ENCODE assay signal across 1 cellular context in the genomic region with DNA sequence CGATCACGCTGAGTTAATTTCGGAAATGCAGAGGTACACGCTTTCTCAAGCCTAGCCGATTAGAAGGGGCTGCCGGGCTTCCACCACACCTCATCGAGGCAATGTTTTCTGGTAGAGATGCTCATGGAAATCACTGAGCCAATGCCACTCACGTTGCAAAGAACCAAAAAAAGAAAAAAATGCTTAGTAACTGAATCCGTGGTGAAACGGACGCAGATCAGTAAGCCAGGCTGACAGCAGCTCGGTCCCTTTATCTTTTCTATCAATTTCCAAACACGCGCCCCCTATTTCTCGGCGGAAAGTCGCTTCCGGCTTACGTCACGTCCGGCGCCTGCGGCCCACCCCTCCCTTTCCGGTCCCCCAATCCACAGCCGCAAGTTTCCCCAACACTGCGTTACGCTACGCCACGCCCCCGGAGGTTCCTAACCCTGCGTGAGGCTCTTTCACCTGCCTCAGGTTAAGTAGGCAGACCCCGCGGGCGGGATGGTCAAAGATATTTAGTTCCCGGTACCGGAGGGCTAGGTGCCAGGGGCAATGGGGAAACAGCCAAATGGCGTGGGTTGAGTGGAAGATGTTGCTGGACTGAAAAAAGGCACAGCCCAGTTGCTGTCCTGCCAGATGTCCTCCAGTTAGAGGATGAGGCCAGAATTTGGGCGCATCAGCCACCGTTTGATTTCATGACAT.
A peak's percentile ranks its signal among the peaks of the same experiment; 100 is the strongest.
TF ChIP-seq lines count a peak whose summit lies in the region.

A gene with protein sequence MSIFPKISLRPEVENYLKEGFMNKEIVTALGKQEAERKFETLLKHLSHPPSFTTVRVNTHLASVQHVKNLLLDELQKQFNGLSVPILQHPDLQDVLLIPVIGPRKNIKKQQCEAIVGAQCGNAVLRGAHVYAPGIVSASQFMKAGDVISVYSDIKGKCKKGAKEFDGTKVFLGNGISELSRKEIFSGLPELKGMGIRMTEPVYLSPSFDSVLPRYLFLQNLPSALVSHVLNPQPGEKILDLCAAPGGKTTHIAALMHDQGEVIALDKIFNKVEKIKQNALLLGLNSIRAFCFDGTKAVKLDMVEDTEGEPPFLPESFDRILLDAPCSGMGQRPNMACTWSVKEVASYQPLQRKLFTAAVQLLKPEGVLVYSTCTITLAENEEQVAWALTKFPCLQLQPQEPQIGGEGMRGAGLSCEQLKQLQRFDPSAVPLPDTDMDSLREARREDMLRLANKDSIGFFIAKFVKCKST (minus strand): TSS at position 264 of the 684 bp plus-strand sequence. CDS start 384 bp downstream, outside the sequence.

TF ChIP-seq in K562, 482 proteins besides CTCF, POLR2A, EP300 and RAD21 (continued from another document and continues in another):
- TF ChIP-seq, protein P1, sequence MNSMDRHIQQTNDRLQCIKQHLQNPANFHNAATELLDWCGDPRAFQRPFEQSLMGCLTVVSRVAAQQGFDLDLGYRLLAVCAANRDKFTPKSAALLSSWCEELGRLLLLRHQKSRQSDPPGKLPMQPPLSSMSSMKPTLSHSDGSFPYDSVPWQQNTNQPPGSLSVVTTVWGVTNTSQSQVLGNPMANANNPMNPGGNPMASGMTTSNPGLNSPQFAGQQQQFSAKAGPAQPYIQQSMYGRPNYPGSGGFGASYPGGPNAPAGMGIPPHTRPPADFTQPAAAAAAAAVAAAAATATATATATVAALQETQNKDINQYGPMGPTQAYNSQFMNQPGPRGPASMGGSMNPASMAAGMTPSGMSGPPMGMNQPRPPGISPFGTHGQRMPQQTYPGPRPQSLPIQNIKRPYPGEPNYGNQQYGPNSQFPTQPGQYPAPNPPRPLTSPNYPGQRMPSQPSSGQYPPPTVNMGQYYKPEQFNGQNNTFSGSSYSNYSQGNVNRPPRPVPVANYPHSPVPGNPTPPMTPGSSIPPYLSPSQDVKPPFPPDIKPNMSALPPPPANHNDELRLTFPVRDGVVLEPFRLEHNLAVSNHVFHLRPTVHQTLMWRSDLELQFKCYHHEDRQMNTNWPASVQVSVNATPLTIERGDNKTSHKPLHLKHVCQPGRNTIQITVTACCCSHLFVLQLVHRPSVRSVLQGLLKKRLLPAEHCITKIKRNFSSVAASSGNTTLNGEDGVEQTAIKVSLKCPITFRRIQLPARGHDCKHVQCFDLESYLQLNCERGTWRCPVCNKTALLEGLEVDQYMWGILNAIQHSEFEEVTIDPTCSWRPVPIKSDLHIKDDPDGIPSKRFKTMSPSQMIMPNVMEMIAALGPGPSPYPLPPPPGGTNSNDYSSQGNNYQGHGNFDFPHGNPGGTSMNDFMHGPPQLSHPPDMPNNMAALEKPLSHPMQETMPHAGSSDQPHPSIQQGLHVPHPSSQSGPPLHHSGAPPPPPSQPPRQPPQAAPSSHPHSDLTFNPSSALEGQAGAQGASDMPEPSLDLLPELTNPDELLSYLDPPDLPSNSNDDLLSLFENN (IDR thresholded peaks at IDR 0.05; ENCODE audit: low read depth in 2 of 2, low read length in 2 of 2) = no peak
- TF ChIP-seq ZNF699 (CRISPR knock-in tag; IDR thresholded peaks at IDR 0.05; ENCODE audit: insufficient replicate concordance) = no peak
- peak; percentile 42; the same call in 1 of the 2 replicates for TF ChIP-seq ZKSCAN1 (IDR thresholded peaks at IDR 0.05; ENCODE audit: low read depth, low read length)
- TF ChIP-seq TCF3 (CRISPR knock-in tag; IDR thresholded peaks at IDR 0.05) = no peak
- TF ChIP-seq ELF1 (tag; IDR thresholded peaks at IDR 0.05) = peak; percentile 82
- TF ChIP-seq C11orf30 (IDR thresholded peaks at IDR 0.05; ENCODE audit: low read depth) = peak; percentile 92
- TF ChIP-seq, protein P2, sequence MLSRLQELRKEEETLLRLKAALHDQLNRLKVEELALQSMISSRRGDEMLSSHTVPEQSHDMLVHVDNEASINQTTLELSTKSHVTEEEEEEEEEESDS (CRISPR knock-in tag; IDR thresholded peaks at IDR 0.05) = no peak
- TF ChIP-seq, protein P3, sequence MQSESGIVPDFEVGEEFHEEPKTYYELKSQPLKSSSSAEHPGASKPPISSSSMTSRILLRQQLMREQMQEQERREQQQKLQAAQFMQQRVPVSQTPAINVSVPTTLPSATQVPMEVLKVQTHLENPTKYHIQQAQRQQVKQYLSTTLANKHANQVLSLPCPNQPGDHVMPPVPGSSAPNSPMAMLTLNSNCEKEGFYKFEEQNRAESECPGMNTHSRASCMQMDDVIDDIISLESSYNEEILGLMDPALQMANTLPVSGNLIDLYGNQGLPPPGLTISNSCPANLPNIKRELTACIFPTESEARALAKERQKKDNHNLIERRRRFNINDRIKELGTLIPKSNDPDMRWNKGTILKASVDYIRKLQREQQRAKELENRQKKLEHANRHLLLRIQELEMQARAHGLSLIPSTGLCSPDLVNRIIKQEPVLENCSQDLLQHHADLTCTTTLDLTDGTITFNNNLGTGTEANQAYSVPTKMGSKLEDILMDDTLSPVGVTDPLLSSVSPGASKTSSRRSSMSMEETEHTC (IDR thresholded peaks at IDR 0.05) = no peak
- TF ChIP-seq, protein P4, sequence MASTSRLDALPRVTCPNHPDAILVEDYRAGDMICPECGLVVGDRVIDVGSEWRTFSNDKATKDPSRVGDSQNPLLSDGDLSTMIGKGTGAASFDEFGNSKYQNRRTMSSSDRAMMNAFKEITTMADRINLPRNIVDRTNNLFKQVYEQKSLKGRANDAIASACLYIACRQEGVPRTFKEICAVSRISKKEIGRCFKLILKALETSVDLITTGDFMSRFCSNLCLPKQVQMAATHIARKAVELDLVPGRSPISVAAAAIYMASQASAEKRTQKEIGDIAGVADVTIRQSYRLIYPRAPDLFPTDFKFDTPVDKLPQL (IDR thresholded peaks at IDR 0.05; ENCODE audit: extremely low read depth, insufficient read length) = no peak
- no peak for TF ChIP-seq XRCC4 (IDR thresholded peaks at IDR 0.05; ENCODE audit: extremely low read depth, insufficient read depth, insufficient read length)
- no peak for TF ChIP-seq NELFE (IDR thresholded peaks at IDR 0.05; ENCODE audit: insufficient read depth, insufficient read length)
- no peak for TF ChIP-seq ZC3H4 (CRISPR knock-in tag; IDR thresholded peaks at IDR 0.05; ENCODE audit: borderline replicate concordance)
- TF ChIP-seq POLR2G (IDR thresholded peaks at IDR 0.05; ENCODE audit: low read depth, low read length) = peak; percentile 81
- peak; percentile 44; the same call in 1 of the 2 replicates for TF ChIP-seq JUN (IDR thresholded peaks at IDR 0.05; ENCODE audit: borderline replicate concordance, low read depth, low read length)
- 0 out of 2 replicates have a peak, but pooled peaks have one; percentile 53 for TF ChIP-seq JUN (CRISPR knock-in tag; IDR thresholded peaks at IDR 0.05; ENCODE audit: borderline replicate concordance)
- TF ChIP-seq CREM (IDR thresholded peaks at IDR 0.05; ENCODE audit: low read depth) = peak; percentile 98
- peak; percentile 30 to 44; a peak in 2 of 4 replicates for TF ChIP-seq TRIM24 (IDR thresholded peaks at IDR 0.05)
- no peak for TF ChIP-seq DMBX1 (CRISPR knock-in tag; IDR thresholded peaks at IDR 0.05; ENCODE audit: borderline replicate concordance)
- no peak for TF ChIP-seq CHD1 (IDR thresholded peaks at IDR 0.05; ENCODE audit: low read length)
- TF ChIP-seq, protein P5, sequence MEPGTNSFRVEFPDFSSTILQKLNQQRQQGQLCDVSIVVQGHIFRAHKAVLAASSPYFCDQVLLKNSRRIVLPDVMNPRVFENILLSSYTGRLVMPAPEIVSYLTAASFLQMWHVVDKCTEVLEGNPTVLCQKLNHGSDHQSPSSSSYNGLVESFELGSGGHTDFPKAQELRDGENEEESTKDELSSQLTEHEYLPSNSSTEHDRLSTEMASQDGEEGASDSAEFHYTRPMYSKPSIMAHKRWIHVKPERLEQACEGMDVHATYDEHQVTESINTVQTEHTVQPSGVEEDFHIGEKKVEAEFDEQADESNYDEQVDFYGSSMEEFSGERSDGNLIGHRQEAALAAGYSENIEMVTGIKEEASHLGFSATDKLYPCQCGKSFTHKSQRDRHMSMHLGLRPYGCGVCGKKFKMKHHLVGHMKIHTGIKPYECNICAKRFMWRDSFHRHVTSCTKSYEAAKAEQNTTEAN (CRISPR knock-in tag; IDR thresholded peaks at IDR 0.05) = 0 out of 2 replicates have a peak, but pooled peaks have one; percentile 30
- no peak for TF ChIP-seq HMG20B (CRISPR knock-in tag; IDR thresholded peaks at IDR 0.05)
- TF ChIP-seq CBFA2T2 (conservative IDR thresholded peaks at IDR 0.05) = no peak
- TF ChIP-seq KLF6 (CRISPR knock-in tag; IDR thresholded peaks at IDR 0.05; ENCODE audit: borderline replicate concordance) = no peak
- no peak for TF ChIP-seq ZNF224 (CRISPR knock-in tag; IDR thresholded peaks at IDR 0.05)
- TF ChIP-seq, protein P6, sequence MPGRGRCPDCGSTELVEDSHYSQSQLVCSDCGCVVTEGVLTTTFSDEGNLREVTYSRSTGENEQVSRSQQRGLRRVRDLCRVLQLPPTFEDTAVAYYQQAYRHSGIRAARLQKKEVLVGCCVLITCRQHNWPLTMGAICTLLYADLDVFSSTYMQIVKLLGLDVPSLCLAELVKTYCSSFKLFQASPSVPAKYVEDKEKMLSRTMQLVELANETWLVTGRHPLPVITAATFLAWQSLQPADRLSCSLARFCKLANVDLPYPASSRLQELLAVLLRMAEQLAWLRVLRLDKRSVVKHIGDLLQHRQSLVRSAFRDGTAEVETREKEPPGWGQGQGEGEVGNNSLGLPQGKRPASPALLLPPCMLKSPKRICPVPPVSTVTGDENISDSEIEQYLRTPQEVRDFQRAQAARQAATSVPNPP (IDR thresholded peaks at IDR 0.05; ENCODE audit: borderline replicate concordance, insufficient read depth, insufficient read length) = no peak
- TF ChIP-seq, protein P7, sequence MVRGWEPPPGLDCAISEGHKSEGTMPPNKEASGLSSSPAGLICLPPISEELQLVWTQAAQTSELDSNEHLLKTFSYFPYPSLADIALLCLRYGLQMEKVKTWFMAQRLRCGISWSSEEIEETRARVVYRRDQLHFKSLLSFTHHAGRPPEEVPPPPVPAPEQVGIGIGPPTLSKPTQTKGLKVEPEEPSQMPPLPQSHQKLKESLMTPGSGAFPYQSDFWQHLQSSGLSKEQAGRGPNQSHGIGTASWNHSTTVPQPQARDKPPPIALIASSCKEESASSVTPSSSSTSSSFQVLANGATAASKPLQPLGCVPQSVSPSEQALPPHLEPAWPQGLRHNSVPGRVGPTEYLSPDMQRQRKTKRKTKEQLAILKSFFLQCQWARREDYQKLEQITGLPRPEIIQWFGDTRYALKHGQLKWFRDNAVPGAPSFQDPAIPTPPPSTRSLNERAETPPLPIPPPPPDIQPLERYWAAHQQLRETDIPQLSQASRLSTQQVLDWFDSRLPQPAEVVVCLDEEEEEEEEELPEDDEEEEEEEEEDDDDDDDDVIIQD (CRISPR knock-in tag; IDR thresholded peaks at IDR 0.05) = no peak
- TF ChIP-seq CSDE1 (IDR thresholded peaks at IDR 0.05) = no peak
- no peak for TF ChIP-seq NFXL1 (CRISPR knock-in tag; IDR thresholded peaks at IDR 0.05)
- peak; percentile 95 for TF ChIP-seq ETV1 (tag; conservative IDR thresholded peaks at IDR 0.05; ENCODE audit: low read depth)
- TF ChIP-seq ERF (CRISPR knock-in tag; IDR thresholded peaks at IDR 0.05) = no peak
- TF ChIP-seq TFAM (CRISPR knock-in tag; conservative IDR thresholded peaks at IDR 0.05) = no peak
- TF ChIP-seq, protein P8, sequence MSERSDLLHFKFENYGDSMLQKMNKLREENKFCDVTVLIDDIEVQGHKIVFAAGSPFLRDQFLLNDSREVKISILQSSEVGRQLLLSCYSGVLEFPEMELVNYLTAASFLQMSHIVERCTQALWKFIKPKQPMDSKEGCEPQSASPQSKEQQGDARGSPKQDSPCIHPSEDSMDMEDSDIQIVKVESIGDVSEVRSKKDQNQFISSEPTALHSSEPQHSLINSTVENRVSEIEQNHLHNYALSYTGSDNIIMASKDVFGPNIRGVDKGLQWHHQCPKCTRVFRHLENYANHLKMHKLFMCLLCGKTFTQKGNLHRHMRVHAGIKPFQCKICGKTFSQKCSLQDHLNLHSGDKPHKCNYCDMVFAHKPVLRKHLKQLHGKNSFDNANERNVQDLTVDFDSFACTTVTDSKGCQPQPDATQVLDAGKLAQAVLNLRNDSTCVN (CRISPR knock-in tag; IDR thresholded peaks at IDR 0.05) = no peak
- no peak for TF ChIP-seq NR2F6 (CRISPR knock-in tag; IDR thresholded peaks at IDR 0.05)
- peak; percentile 97 for TF ChIP-seq MTA1 (IDR thresholded peaks at IDR 0.05; ENCODE audit: borderline replicate concordance)
- TF ChIP-seq HCFC1 (IDR thresholded peaks at IDR 0.05; ENCODE audit: low read depth, low read length) = peak; percentile 78
- TF ChIP-seq EGR1 (conservative IDR thresholded peaks at IDR 0.05) = peak; percentile 66
- TF ChIP-seq TAL1 (IDR thresholded peaks at IDR 0.05) = no peak
- no peak for TF ChIP-seq BRF1 (IDR thresholded peaks at IDR 0.05; ENCODE audit: borderline replicate concordance, extremely low read depth, insufficient read length)
- peak; percentile 94 to 95 for TF ChIP-seq FOXK2 (conservative IDR thresholded peaks at IDR 0.05 in 1 of 2, IDR thresholded peaks at IDR 0.05 in 1 of 2; ENCODE audit: low read depth in 2 of 2)
- TF ChIP-seq, protein P9, sequence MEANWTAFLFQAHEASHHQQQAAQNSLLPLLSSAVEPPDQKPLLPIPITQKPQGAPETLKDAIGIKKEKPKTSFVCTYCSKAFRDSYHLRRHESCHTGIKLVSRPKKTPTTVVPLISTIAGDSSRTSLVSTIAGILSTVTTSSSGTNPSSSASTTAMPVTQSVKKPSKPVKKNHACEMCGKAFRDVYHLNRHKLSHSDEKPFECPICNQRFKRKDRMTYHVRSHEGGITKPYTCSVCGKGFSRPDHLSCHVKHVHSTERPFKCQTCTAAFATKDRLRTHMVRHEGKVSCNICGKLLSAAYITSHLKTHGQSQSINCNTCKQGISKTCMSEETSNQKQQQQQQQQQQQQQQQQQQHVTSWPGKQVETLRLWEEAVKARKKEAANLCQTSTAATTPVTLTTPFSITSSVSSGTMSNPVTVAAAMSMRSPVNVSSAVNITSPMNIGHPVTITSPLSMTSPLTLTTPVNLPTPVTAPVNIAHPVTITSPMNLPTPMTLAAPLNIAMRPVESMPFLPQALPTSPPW (CRISPR knock-in tag; IDR thresholded peaks at IDR 0.05) = peak; percentile 93
- no peak for TF ChIP-seq YBX1 (IDR thresholded peaks at IDR 0.05)
- no peak for TF ChIP-seq TCF7 (IDR thresholded peaks at IDR 0.05; ENCODE audit: borderline replicate concordance)
- TF ChIP-seq MIER1 (IDR thresholded peaks at IDR 0.05; ENCODE audit: low read depth) = no peak
- TF ChIP-seq EZH2 (IDR thresholded peaks at IDR 0.05; ENCODE audit: borderline replicate concordance, low read depth, low read length) = no peak
- no peak; the same call in 1 of the 2 replicates for TF ChIP-seq ZNF584 (CRISPR knock-in tag; IDR thresholded peaks at IDR 0.05; ENCODE audit: low read depth)
- TF ChIP-seq PRMT5 (CRISPR knock-in tag; IDR thresholded peaks at IDR 0.05) = no peak
- no peak for TF ChIP-seq ZNF354B (CRISPR knock-in tag; IDR thresholded peaks at IDR 0.05)
- TF ChIP-seq MECOM (CRISPR knock-in tag; IDR thresholded peaks at IDR 0.05) = no peak
- TF ChIP-seq ZNF561 (CRISPR knock-in tag; conservative IDR thresholded peaks at IDR 0.05) = no peak
- no peak for TF ChIP-seq EHMT2 (IDR thresholded peaks at IDR 0.05)
- TF ChIP-seq SRF (CRISPR knock-in tag; IDR thresholded peaks at IDR 0.05) = no peak
- no peak for TF ChIP-seq ZNF124 (CRISPR knock-in tag; IDR thresholded peaks at IDR 0.05)
- TF ChIP-seq, protein P10, sequence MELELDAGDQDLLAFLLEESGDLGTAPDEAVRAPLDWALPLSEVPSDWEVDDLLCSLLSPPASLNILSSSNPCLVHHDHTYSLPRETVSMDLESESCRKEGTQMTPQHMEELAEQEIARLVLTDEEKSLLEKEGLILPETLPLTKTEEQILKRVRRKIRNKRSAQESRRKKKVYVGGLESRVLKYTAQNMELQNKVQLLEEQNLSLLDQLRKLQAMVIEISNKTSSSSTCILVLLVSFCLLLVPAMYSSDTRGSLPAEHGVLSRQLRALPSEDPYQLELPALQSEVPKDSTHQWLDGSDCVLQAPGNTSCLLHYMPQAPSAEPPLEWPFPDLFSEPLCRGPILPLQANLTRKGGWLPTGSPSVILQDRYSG (tag; conservative IDR thresholded peaks at IDR 0.05; ENCODE audit: low read depth) = no peak
- TF ChIP-seq ZFP30 (CRISPR knock-in tag; IDR thresholded peaks at IDR 0.05; ENCODE audit: borderline replicate concordance) = no peak
